In the genomic region with DNA sequence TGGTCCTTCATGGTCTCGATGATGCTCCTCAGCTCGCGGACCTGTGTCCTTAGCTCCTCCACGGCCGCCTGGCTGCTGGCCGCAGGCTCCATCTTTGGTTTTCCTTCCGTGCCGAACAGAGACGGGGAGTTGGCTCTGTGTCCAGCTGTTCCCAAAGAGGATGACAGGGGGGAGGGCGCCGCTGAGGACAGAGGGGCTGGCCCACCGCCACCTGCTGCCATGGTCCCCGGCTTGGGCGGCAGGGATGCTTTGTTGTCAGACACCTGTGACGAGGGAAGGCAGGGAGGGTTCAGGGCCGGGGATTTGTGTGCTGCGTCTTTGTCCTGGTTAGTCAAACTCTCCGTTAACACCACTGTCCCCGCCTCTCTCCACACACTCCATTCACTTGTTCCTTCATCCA, we compare ENCODE assay signal across 1 cellular context.
TF ChIP-seq lines count a peak whose summit lies in the region.

No MANE protein-coding gene starts in this region.

TF ChIP-seq in GM23338, 12 proteins besides CTCF, POLR2A, EP300 and RAD21 (continued from another document):
- TF ChIP-seq, protein P1, sequence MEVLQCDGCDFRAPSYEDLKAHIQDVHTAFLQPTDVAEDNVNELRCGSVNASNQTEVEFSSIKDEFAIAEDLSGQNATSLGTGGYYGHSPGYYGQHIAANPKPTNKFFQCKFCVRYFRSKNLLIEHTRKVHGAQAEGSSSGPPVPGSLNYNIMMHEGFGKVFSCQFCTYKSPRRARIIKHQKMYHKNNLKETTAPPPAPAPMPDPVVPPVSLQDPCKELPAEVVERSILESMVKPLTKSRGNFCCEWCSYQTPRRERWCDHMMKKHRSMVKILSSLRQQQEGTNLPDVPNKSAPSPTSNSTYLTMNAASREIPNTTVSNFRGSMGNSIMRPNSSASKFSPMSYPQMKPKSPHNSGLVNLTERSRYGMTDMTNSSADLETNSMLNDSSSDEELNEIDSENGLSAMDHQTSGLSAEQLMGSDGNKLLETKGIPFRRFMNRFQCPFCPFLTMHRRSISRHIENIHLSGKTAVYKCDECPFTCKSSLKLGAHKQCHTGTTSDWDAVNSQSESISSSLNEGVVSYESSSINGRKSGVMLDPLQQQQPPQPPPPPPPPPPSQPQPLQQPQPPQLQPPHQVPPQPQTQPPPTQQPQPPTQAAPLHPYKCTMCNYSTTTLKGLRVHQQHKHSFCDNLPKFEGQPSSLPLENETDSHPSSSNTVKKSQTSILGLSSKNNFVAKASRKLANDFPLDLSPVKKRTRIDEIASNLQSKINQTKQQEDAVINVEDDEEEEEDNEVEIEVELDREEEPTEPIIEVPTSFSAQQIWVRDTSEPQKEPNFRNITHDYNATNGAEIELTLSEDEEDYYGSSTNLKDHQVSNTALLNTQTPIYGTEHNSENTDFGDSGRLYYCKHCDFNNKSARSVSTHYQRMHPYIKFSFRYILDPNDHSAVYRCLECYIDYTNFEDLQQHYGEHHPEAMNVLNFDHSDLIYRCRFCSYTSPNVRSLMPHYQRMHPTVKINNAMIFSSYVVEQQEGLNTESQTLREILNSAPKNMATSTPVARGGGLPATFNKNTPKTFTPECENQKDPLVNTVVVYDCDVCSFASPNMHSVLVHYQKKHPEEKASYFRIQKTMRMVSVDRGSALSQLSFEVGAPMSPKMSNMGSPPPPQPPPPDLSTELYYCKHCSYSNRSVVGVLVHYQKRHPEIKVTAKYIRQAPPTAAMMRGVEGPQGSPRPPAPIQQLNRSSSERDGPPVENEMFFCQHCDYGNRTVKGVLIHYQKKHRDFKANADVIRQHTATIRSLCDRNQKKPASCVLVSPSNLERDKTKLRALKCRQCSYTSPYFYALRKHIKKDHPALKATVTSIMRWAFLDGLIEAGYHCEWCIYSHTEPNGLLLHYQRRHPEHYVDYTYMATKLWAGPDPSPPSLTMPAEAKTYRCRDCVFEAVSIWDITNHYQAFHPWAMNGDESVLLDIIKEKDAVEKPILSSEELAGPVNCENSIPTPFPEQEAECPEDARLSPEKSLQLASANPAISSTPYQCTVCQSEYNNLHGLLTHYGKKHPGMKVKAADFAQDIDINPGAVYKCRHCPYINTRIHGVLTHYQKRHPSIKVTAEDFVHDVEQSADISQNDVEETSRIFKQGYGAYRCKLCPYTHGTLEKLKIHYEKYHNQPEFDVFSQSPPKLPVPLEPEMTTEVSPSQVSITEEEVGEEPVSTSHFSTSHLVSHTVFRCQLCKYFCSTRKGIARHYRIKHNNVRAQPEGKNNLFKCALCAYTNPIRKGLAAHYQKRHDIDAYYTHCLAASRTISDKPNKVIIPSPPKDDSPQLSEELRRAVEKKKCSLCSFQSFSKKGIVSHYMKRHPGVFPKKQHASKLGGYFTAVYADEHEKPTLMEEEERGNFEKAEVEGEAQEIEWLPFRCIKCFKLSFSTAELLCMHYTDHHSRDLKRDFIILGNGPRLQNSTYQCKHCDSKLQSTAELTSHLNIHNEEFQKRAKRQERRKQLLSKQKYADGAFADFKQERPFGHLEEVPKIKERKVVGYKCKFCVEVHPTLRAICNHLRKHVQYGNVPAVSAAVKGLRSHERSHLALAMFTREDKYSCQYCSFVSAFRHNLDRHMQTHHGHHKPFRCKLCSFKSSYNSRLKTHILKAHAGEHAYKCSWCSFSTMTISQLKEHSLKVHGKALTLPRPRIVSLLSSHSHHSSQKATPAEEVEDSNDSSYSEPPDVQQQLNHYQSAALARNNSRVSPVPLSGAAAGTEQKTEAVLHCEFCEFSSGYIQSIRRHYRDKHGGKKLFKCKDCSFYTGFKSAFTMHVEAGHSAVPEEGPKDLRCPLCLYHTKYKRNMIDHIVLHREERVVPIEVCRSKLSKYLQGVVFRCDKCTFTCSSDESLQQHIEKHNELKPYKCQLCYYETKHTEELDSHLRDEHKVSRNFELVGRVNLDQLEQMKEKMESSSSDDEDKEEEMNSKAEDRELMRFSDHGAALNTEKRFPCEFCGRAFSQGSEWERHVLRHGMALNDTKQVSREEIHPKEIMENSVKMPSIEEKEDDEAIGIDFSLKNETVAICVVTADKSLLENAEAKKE (CRISPR knock-in tag; IDR thresholded peaks at IDR 0.05), result no peak
- TF ChIP-seq STAT1 (IDR thresholded peaks at IDR 0.05; ENCODE audit: unreplicated experiment), result no peak
- TF ChIP-seq EZH2 (IDR thresholded peaks at IDR 0.05; ENCODE audit: low read depth, unreplicated experiment), result no peak
- no peak for TF ChIP-seq REST (IDR thresholded peaks at IDR 0.05; ENCODE audit: unreplicated experiment)
- no peak for TF ChIP-seq CREB1 (CRISPR knock-in tag; IDR thresholded peaks at IDR 0.05; ENCODE audit: low read depth)
